In genomic region chr14:101808020-101808641, GRCh38 we compare ENCODE assay signal across 8 cellular contexts. TPM values are rescaled to one million over a fixed set of nuclear protein-coding genes. Genes with fewer than 3 reads are reported as not detected.
DNase-seq lines count a peak whose midpoint lies in the region; ATAC-seq and TF ChIP-seq lines count a peak whose summit lies in the region.

No MANE protein-coding gene starts in this region.

- H3K9me3 ChIP-seq in mammary epithelial cell (replicated peaks; ENCODE audit: insufficient read depth, low read length): no peaks in the 10 kb centered on the region
- no peaks in the 10 kb centered on the region for H3K9me3 ChIP-seq in neuron (ENCODE audit: low read length)

- H3K4me2 ChIP-seq in mammary epithelial cell (ENCODE audit: insufficient read depth, low read depth, low read length): no peak overlapping the region

- peak; percentile 9 for TF ChIP-seq CTCF in GM06990 (IDR thresholded peaks at IDR 0.05; ENCODE audit: insufficient read depth, low read length, poor library complexity, severe bottlenecking)
- no peak for TF ChIP-seq CTCF in mammary epithelial cell (conservative IDR thresholded peaks at IDR 0.05 in 1 of 2, IDR thresholded peaks at IDR 0.05 in 1 of 2; ENCODE audit: extremely low read depth in 1 of 2, insufficient read depth in 1 of 2, low read depth in 1 of 2, low read length in 2 of 2)

- no peaks in the 10 kb centered on the region for H4K20me1 ChIP-seq in mammary epithelial cell (ENCODE audit: insufficient read depth, low read length)

- in situ Hi-C loops in mammary epithelial cell (cut with MboI; ENCODE audit: low sequenced_read_pairs in 2 of 2): no loop called here

- H3K27me3 ChIP-seq in GM06990 (replicated peaks; ENCODE audit: control insufficient read depth, insufficient read depth, low read length): no peaks in the 10 kb centered on the region
- no peaks in the 10 kb centered on the region for H3K27me3 ChIP-seq in mammary epithelial cell (ENCODE audit: insufficient read depth, low read length)
- no peaks in the 10 kb centered on the region for H3K27me3 ChIP-seq in neuron (ENCODE audit: insufficient read depth, low read length)

- ATAC-seq in left lobe of liver (no peak), HG03045 (IDR thresholded peaks at IDR 0.05; ENCODE audit: unreplicated experiment) (no peak), HG02588 (IDR thresholded peaks at IDR 0.05; ENCODE audit: unreplicated experiment) (no peak)

- H3K4me3 ChIP-seq in GM06990 (replicated peaks; ENCODE audit: low read depth, low read length) (no peak overlapping the region), mammary epithelial cell (replicated peaks in 1 of 3; ENCODE audit: insufficient read depth in 1 of 3, low read depth in 2 of 3, low read length in 3 of 3) (no peak overlapping the region), neuron (ENCODE audit: low read length) (peak overlapping the region; percentile 19)

- no peak overlapping the region for H3K27ac ChIP-seq in mammary epithelial cell (ENCODE audit: insufficient read depth, low read depth, low read length)

- peaks cover 4% of the 10 kb centered on the region for H3K4me1 ChIP-seq in mammary epithelial cell (ENCODE audit: insufficient read depth, low read length)
- H3K4me1 ChIP-seq in neuron (ENCODE audit: insufficient read depth, low read length): peaks cover 32% of the 10 kb centered on the region

- no peak overlapping the region for H3K9ac ChIP-seq in mammary epithelial cell (ENCODE audit: insufficient read depth, low read length)

- no TSS peak for BruUV-seq in mammary epithelial cell (replicated peaks; lab: Mats Ljungman, UMichigan)

- dilution Hi-C loops in mammary epithelial cell (cut with HindIII; ENCODE audit: low sequenced_read_pairs): no loop called here

- WGBS in mammary epithelial cell (ENCODE audit: low coverage, missing lambda C conversion rate): 61% methylated on average over 11 of the region's 11 CpGs

- no peak for DNase-seq in GM06990 (ENCODE audit: extremely low read depth, insufficient read length)
- DNase-seq in NCI-H510A treated with DMSO at 0.1 percent for 48 hours (lab: John Stamatoyannopoulos, UW): peak; percentile 56
- DNase-seq in mammary epithelial cell: no peak
- no peak for DNase-seq in left lobe of liver (ENCODE audit: low spot score)
- no peak for DNase-seq in stimulated activated CD4-positive, alpha-beta T cell treated with anti-CD3 and anti-CD28 coated beads, Interleukin-4, amount 100 ng/mL, for 24 hours

- peak overlapping the region; percentile 46 for H2AFZ ChIP-seq in mammary epithelial cell (ENCODE audit: low read depth, low read length)
- H2AFZ ChIP-seq in neuron (ENCODE audit: low read depth, low read length): no peak overlapping the region

- intact Hi-C loops in mammary epithelial cell (cut with micrococcal nuclease): loop anchor here (5.0 kb wide), 1 partner anchor 36 kb away; no protein-coding TSS in a partner anchor

- CTCF ChIA-PET in mammary epithelial cell (lab: Charles Lee; ENCODE audit: low non-redundant PET): interaction anchor here (0.6 kb wide), 1 partner anchor 338 kb away, joined by 4 read pairs; no protein-coding TSS in a partner anchor

- H3K79me2 ChIP-seq in mammary epithelial cell (ENCODE audit: insufficient read depth, low read length): peaks cover 28% of the 10 kb centered on the region

- H3K36me3 ChIP-seq in GM06990 (ENCODE audit: control insufficient read depth, insufficient read depth, low read length) (peaks cover 2% of the 10 kb centered on the region), mammary epithelial cell (ENCODE audit: insufficient read depth, low read length) (no peaks in the 10 kb centered on the region), neuron (ENCODE audit: insufficient read depth, low read length) (peaks cover 3% of the 10 kb centered on the region)

RNA-seq across cellular contexts. Expression of gene PPP2R5C, which starts 46.6 kb away (rescaled TPM):
- 100 to 1,000 TPM in 1 of 2 donors, 10 to 100 TPM in 1; 85.0 to 110 TPM for total RNA-seq in mammary epithelial cell
- polyA plus RNA-seq in mammary epithelial cell: 56.4 TPM
- polyA minus RNA-seq in mammary epithelial cell: 105 TPM
- total RNA-seq in left lobe of liver: 60.8 TPM
